ENCODE assay signal across 16 cellular contexts in genomic region chr5:909086-909485, GRCh38. TPM values are rescaled to one million over a fixed set of nuclear protein-coding genes. Genes with fewer than 3 reads are reported as not detected.
"Had no signal": no experiment of that assay in that cellular context is flagged by ENCODE, and none has a peak within 500 bp of the region (broad histone marks: within the 10 kb centered on the region; RNA-seq: fewer than 3 reads in every experiment).

No MANE protein-coding gene starts in this region.

- H3K36me3 ChIP-seq: ascending aorta, thoracic aorta, upper lobe of left lung had no signal

- DNase-seq: activated CD4-positive, alpha-beta T cell treated with anti-CD3 and anti-CD28 coated beads, Interleukin-2, amount 50 U/mL, for 1 hour; activated CD4-positive, CD25-positive, alpha-beta regulatory T cell treated with anti-CD3 and anti-CD28 coated beads, Interleukin-2, amount 50 U/mL, for 72 hours; activated CD8-positive, alpha-beta memory T cell treated with anti-CD3 and anti-CD28 coated beads for 24 hours; activated effector memory CD4-positive, alpha-beta T cell treated with anti-CD3 and anti-CD28 coated beads, Interleukin-2, amount 50 U/mL, for 16 hours; activated T-cell treated with anti-CD3 and anti-CD28 coated beads, Interleukin-2, amount 50 U/mL, for 72 hours; cerebellar nuclear complex; cortex of kidney; islet precursor cell; psoas muscle; right cardiac atrium; stomach; upper lobe of left lung had no signal

- H3K79me2 ChIP-seq: hepatocyte had no signal

- H3K9me3 ChIP-seq: ascending aorta, esophagus muscularis mucosa, psoas muscle, stomach, thoracic aorta, upper lobe of left lung had no signal

- H3K27me3 ChIP-seq: ascending aorta, esophagus muscularis mucosa, hepatocyte, stomach, upper lobe of left lung had no signal

- H3K27ac ChIP-seq: ascending aorta, esophagus muscularis mucosa, hepatocyte, psoas muscle, stomach, thoracic aorta, upper lobe of left lung had no signal

- H3K4me3 ChIP-seq: ascending aorta, esophagus muscularis mucosa, hepatocyte, psoas muscle, stomach, thoracic aorta, upper lobe of left lung had no signal

- H2AFZ ChIP-seq: hepatocyte had no signal

- H3K4me2 ChIP-seq: hepatocyte had no signal

- H3K4me1 ChIP-seq: ascending aorta, esophagus muscularis mucosa, psoas muscle, upper lobe of left lung had no signal

RNA-seq across cellular contexts. Expression of gene TRIP13, which starts 16.4 kb away (rescaled TPM):
- total RNA-seq: ascending aorta had no signal

RNA-seq across cellular contexts. Expression of gene ZDHHC11, which starts 58.3 kb away (rescaled TPM):
- total RNA-seq: ascending aorta had no signal
